11 cellular contexts compared by ENCODE assay signal in genomic region chr3:123583563-123583962, GRCh38. TPM values are rescaled to one million over a fixed set of nuclear protein-coding genes. Genes with fewer than 3 reads are reported as not detected.
DNase-seq lines count a peak whose midpoint lies in the region; ATAC-seq and TF ChIP-seq lines count a peak whose summit lies in the region.
"Had no signal": no experiment of that assay in that cellular context is flagged by ENCODE, and none has a peak within 500 bp of the region (broad histone marks: within the 10 kb centered on the region; RNA-seq: fewer than 3 reads in every experiment).

No MANE protein-coding gene starts in this region.

- TF ChIP-seq CTCF in foreskin fibroblast (IDR thresholded peaks at IDR 0.05; ENCODE audit: low read depth, low read length) (no peak), suprapubic skin (IDR thresholded peaks at IDR 0.05) (no peak), Peyer's patch (IDR thresholded peaks at IDR 0.05) (no peak)

- no peaks in the 10 kb centered on the region for H3K9me3 Mint-ChIP-seq in activated naive CD4-positive, alpha-beta T cell treated with anti-CD3 and anti-CD28 coated beads, Interleukin-2, amount 50 U/mL, for 24 hours
- H3K9me3 Mint-ChIP-seq: memory B cell; stimulated activated effector memory CD8-positive, alpha-beta T cell treated with anti-CD3 and anti-CD28 coated beads, Interleukin-12 subunit alpha, Interleukin-12 subunit beta, amount 100 ng/mL, for 72 hours had no signal

- ATAC-seq in T-helper 17 cell (no peak), HG03097 (IDR thresholded peaks at IDR 0.05; ENCODE audit: low FRiP score, unreplicated experiment) (no peak), GM19397 (IDR thresholded peaks at IDR 0.05; ENCODE audit: unreplicated experiment) (no peak)
- ATAC-seq: stimulated activated effector memory CD8-positive, alpha-beta T cell treated with anti-CD3 and anti-CD28 coated beads, Interleukin-12 subunit alpha, Interleukin-12 subunit beta, amount 100 ng/mL, for 72 hours had no signal

- H3K27ac Mint-ChIP-seq in activated naive CD4-positive, alpha-beta T cell treated with anti-CD3 and anti-CD28 coated beads, Interleukin-2, amount 50 U/mL, for 24 hours: peak overlapping the region; percentile 88
- peak overlapping the region; percentile 67 for H3K27ac Mint-ChIP-seq in T-helper 17 cell
- H3K27ac Mint-ChIP-seq: stimulated activated effector memory CD8-positive, alpha-beta T cell treated with anti-CD3 and anti-CD28 coated beads, Interleukin-12 subunit alpha, Interleukin-12 subunit beta, amount 100 ng/mL, for 72 hours had no signal

- H3K4me3 ChIP-seq in foreskin fibroblast (ENCODE audit: low read depth in 1 of 2, low read length in 2 of 2): peak overlapping the region; percentile 80 to 92
- H3K4me3 ChIP-seq in suprapubic skin: peak overlapping the region; percentile 94
- H3K4me3 ChIP-seq in Peyer's patch: peak overlapping the region in 1 of 4 donors; percentile 85

- H3K4me1 ChIP-seq in suprapubic skin: peaks cover 44% of the 10 kb centered on the region
- H3K4me1 ChIP-seq in Peyer's patch: peaks cover 0 to 19% (median 0%) of the 10 kb centered on the region in 4 donors

- peaks cover 30% of the 10 kb centered on the region for H3K4me1 Mint-ChIP-seq in activated naive CD4-positive, alpha-beta T cell treated with anti-CD3 and anti-CD28 coated beads, Interleukin-2, amount 50 U/mL, for 24 hours
- peaks cover 13% of the 10 kb centered on the region for H3K4me1 Mint-ChIP-seq in T-helper 17 cell

- 40% methylated on average over 3 of the region's 3 CpGs for WGBS in suprapubic skin

- no peak overlapping the region for H3K27ac ChIP-seq in suprapubic skin
- H3K27ac ChIP-seq in Peyer's patch: no peak overlapping the region

- no peaks in the 10 kb centered on the region for H3K27me3 Mint-ChIP-seq in activated naive CD4-positive, alpha-beta T cell treated with anti-CD3 and anti-CD28 coated beads, Interleukin-2, amount 50 U/mL, for 24 hours
- no peaks in the 10 kb centered on the region for H3K27me3 Mint-ChIP-seq in T-helper 17 cell
- H3K27me3 Mint-ChIP-seq: memory B cell had no signal

- no peak overlapping the region for H3K4me3 Mint-ChIP-seq in activated naive CD4-positive, alpha-beta T cell treated with anti-CD3 and anti-CD28 coated beads, Interleukin-2, amount 50 U/mL, for 24 hours
- H3K4me3 Mint-ChIP-seq in T-helper 17 cell: no peak overlapping the region
- H3K4me3 Mint-ChIP-seq: memory B cell; stimulated activated effector memory CD8-positive, alpha-beta T cell treated with anti-CD3 and anti-CD28 coated beads, Interleukin-12 subunit alpha, Interleukin-12 subunit beta, amount 100 ng/mL, for 72 hours had no signal

- peaks cover 12% of the 10 kb centered on the region for H3K36me3 Mint-ChIP-seq in activated naive CD4-positive, alpha-beta T cell treated with anti-CD3 and anti-CD28 coated beads, Interleukin-2, amount 50 U/mL, for 24 hours
- peaks cover 2% of the 10 kb centered on the region for H3K36me3 Mint-ChIP-seq in T-helper 17 cell (ENCODE audit: low read depth)

- H3K27me3 ChIP-seq in suprapubic skin (no peaks in the 10 kb centered on the region), Peyer's patch (no peaks in the 10 kb centered on the region)

- TF ChIP-seq EP300 in suprapubic skin (IDR thresholded peaks at IDR 0.05): no peak

- no peaks in the 10 kb centered on the region for H3K9me3 ChIP-seq in T-helper 17 cell (ENCODE audit: control insufficient read depth, low read length, poor library complexity, severe bottlenecking)
- no peaks in the 10 kb centered on the region for H3K9me3 ChIP-seq in suprapubic skin
- H3K9me3 ChIP-seq in Peyer's patch: no peaks in the 10 kb centered on the region

- H3K36me3 ChIP-seq in suprapubic skin (peaks cover 11% of the 10 kb centered on the region), Peyer's patch (peaks cover 0 to 27% (median 0%) of the 10 kb centered on the region in 3 donors)

- DNase-seq in activated naive CD4-positive, alpha-beta T cell treated with anti-CD3 and anti-CD28 coated beads, Interleukin-2, amount 50 U/mL, for 16 hours: no peak
- DNase-seq in T-helper 17 cell: no peak
- DNase-seq in foreskin fibroblast: no peak
- DNase-seq in suprapubic skin (ENCODE audit: low spot score in 2 of 2): no peak
- no peak for DNase-seq in Peyer's patch
- DNase-seq: stimulated activated CD4-positive, alpha-beta T cell treated with anti-CD3 and anti-CD28 coated beads, Interleukin-12 subunit alpha, Interleukin-12 subunit beta, amount 100 ng/mL, for 4 hours had no signal

- no peak for TF ChIP-seq POLR2A in suprapubic skin (IDR thresholded peaks at IDR 0.05)
- TF ChIP-seq POLR2A in Peyer's patch (IDR thresholded peaks at IDR 0.05): no peak

RNA-seq across cellular contexts. Expression of gene HACD2, which starts 1.3 kb away (rescaled TPM):
- total RNA-seq in T-helper 17 cell (10 to 100 TPM; 16.2 to 18.9 TPM), suprapubic skin (10 to 100 TPM; 38.5 to 76.3 (median 52.6) TPM), Peyer's patch (10 to 100 TPM; 19.8 to 53.6 (median 27.6) TPM)
